In the genomic region with DNA sequence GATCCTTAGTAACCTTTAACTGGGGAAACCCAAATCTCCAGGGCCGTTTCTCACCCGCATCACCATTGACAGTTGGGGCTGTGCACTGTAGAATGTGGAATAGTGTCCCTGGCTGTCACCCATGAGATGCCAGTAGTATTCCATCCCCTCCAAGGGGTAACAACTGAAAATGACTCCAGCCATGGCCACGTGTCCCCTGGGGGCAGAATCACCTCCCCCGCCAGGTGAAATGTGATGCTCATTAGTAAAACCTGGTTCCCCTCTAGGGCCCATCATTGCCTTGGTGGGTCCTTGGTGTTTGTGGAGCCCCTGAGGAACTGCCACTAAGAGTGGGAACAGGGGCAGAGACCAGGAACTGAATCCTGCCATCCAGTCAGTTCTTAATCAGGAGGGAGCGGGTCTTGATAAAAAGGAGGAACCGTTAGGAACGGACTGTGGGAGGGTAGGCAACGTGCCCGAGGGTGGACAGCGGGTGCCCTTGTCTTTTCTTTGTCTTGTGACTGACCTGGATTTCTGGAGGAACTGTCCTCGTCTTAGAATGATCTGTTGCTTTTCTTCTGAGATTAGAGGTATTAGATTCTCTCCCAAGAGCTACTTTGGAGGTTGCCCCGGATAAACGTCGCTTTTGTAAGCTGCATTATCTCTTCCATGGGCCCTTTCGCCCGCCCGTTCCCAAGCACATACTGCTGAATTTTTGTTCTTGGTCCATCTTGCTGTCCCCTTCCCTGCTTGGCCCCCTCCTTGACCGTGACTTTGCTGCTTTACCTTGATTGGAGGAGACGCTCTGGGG, we compare ENCODE assay signal across 8 cellular contexts. TPM values are rescaled to one million over a fixed set of nuclear protein-coding genes. Genes with fewer than 3 reads are reported as not detected.
DNase-seq lines count a peak whose midpoint lies in the region; ATAC-seq, FAIRE-seq and TF ChIP-seq lines count a peak whose summit lies in the region.

No MANE protein-coding gene starts in this region.

- H3K4ac ChIP-seq in H1 (replicated peaks; ENCODE audit: insufficient read length, low read depth, low read length): peak overlapping the region; percentile 36

- H4K91ac ChIP-seq in H1 (replicated peaks; ENCODE audit: insufficient read length, low read length): peak overlapping the region; percentile 31

- no peak overlapping the region for H2BK120ac ChIP-seq in H1 (replicated peaks; ENCODE audit: low read depth, low read length)

- WGBS in H1 (ENCODE audit: extremely low coverage in 1 of 2, insufficient coverage in 1 of 2, insufficient read length in 1 of 2, insufficient replicate concordance in 2 of 2, low coverage in 1 of 2, low lambda C conversion rate in 2 of 2, missing lambda C conversion rate in 1 of 2), 2 experiments: 80% methylated on average over 16 of the region's 19 CpGs; no CpG with 5 or more reads in 1 of the 2 experiments

- no peak overlapping the region for H3K23ac ChIP-seq in H1 (ENCODE audit: insufficient read length)

- H3K36me3 ChIP-seq in PC-9 (ENCODE audit: low read depth) (no peaks in the 10 kb centered on the region), H1 (ENCODE audit: control insufficient read depth in 2 of 4, insufficient read depth in 4 of 4, low read length in 3 of 4) (no peaks in the 10 kb centered on the region; a peak in 1 of 8 replicates)

- H3K9me3 ChIP-seq in CD4-positive, alpha-beta T cell (ENCODE audit: control insufficient read depth, low read length): no peaks in the 10 kb centered on the region
- H3K9me3 ChIP-seq in PC-9 (ENCODE audit: insufficient read depth, low read depth) (no peaks in the 10 kb centered on the region), H1 (ENCODE audit: insufficient read depth in 2 of 2, low read depth in 1 of 2, low read length in 1 of 2) (no peaks in the 10 kb centered on the region)

- H3K9me3 Mint-ChIP-seq in CD4-positive, alpha-beta T cell: no peaks in the 10 kb centered on the region
- no peaks in the 10 kb centered on the region for H3K9me3 Mint-ChIP-seq in osteocyte (ENCODE audit: unreplicated experiment)

- H3F3A ChIP-seq in PC-9 (ENCODE audit: insufficient read depth, low read depth): peaks cover 34% of the 10 kb centered on the region

- TF ChIP-seq POLR2A in H1 (IDR thresholded peaks at IDR 0.05; ENCODE audit: control extremely low read depth in 1 of 2, low read depth in 2 of 2, low read length in 2 of 2): no peak

- no peak for TF ChIP-seq CTCF in CD4-positive, alpha-beta T cell (IDR thresholded peaks at IDR 0.05)
- TF ChIP-seq CTCF in PC-9 (conservative IDR thresholded peaks at IDR 0.05) (no peak), H1 (IDR thresholded peaks at IDR 0.05; ENCODE audit: control extremely low read depth in 1 of 3, insufficient read depth in 1 of 3, low read depth in 1 of 3, low read length in 3 of 3) (no peak), osteocyte (IDR thresholded peaks at IDR 0.05) (no peak)

- H3K4me1 Mint-ChIP-seq in CD4-positive, alpha-beta T cell (ENCODE audit: low read depth): peaks cover 61% of the 10 kb centered on the region
- H3K4me1 Mint-ChIP-seq in osteocyte (ENCODE audit: unreplicated experiment): peaks cover 69% of the 10 kb centered on the region

- no peaks in the 10 kb centered on the region for H3K27me3 Mint-ChIP-seq in CD4-positive, alpha-beta T cell
- H3K27me3 Mint-ChIP-seq in osteocyte (ENCODE audit: unreplicated experiment): no peaks in the 10 kb centered on the region

- H3K27ac ChIP-seq in CD4-positive, alpha-beta T cell (ENCODE audit: low read depth, low read length): no peak overlapping the region
- H3K27ac ChIP-seq in PC-9 (peak overlapping the region; percentile 82), H1 (ENCODE audit: low read depth, low read length) (no peak overlapping the region)

- no peak for TF ChIP-seq RAD21 in H1 (IDR thresholded peaks at IDR 0.05 in 1 of 2, conservative IDR thresholded peaks at IDR 0.05 in 1 of 2; ENCODE audit: low read depth in 2 of 2, low read length in 2 of 2)

- no peak overlapping the region for H2BK20ac ChIP-seq in H1 (ENCODE audit: low read length)

- no TSS peak for BruUV-seq in PC-9 (replicated peaks; lab: Mats Ljungman, UMichigan)

- ATAC-seq in CD4-positive, alpha-beta T cell (ENCODE audit: poor library complexity): no peak
- ATAC-seq in HG03354 (IDR thresholded peaks at IDR 0.05; ENCODE audit: poor library complexity, severe bottlenecking, unreplicated experiment): no peak

- peaks cover 49% of the 10 kb centered on the region for H3K36me3 Mint-ChIP-seq in CD4-positive, alpha-beta T cell (ENCODE audit: low read depth)
- no peaks in the 10 kb centered on the region for H3K36me3 Mint-ChIP-seq in osteocyte (ENCODE audit: unreplicated experiment)

- no peaks in the 10 kb centered on the region for H3K27me3 ChIP-seq in CD4-positive, alpha-beta T cell (ENCODE audit: control insufficient read depth, insufficient read depth, low read length)
- H3K27me3 ChIP-seq in PC-9 (ENCODE audit: insufficient read depth, low read depth) (no peaks in the 10 kb centered on the region), H1 (replicated peaks in 1 of 4; ENCODE audit: control insufficient read depth in 3 of 4, extremely low read depth in 1 of 4, insufficient read depth in 3 of 4, low read length in 3 of 4) (no peaks in the 10 kb centered on the region)

- no peak for FAIRE-seq in H1 (lab: Jason Lieb, UNC)

- no peaks in the 10 kb centered on the region for H3K9me2 ChIP-seq in PC-9 (ENCODE audit: insufficient read depth)

- H2BK15ac ChIP-seq in H1 (ENCODE audit: low read length): no peak overlapping the region

- H2BK12ac ChIP-seq in H1 (ENCODE audit: low read depth, low read length): peak overlapping the region; percentile 17; the same call in 1 of the 2 replicates

- peak overlapping the region; percentile 53; the same call in 1 of the 2 replicates for H3K4me3 ChIP-seq in PC-9
- H3K4me3 ChIP-seq in H1 (ENCODE audit: extremely low read depth in 1 of 4, insufficient read depth in 2 of 4, low read depth in 3 of 4, low read length in 4 of 4): no peak overlapping the region

- H4K20me1 ChIP-seq in PC-9 (ENCODE audit: insufficient read depth): peaks cover 39% of the 10 kb centered on the region
- H4K20me1 ChIP-seq in H1 (replicated peaks in 1 of 2; ENCODE audit: control insufficient read depth in 1 of 2, insufficient read depth in 2 of 2, low read length in 2 of 2): peaks cover 19 to 36% of the 10 kb centered on the region in 2 experiments

- peak overlapping the region; percentile 12; the same call in 1 of the 2 replicates for H2BK5ac ChIP-seq in H1 (ENCODE audit: low read depth, low read length)

- no peak overlapping the region; a peak in 1 of 7 replicates for H3K9ac ChIP-seq in H1 (replicated peaks in 1 of 4; ENCODE audit: extremely low read depth in 1 of 4, low read depth in 3 of 4, low read length in 3 of 4)

- DNase-seq in CD4-positive, alpha-beta T cell: no peak
- DNase-seq in PC-9 (no peak), H1 (ENCODE audit: low read depth in 1 of 2, low spot score in 2 of 2) (no peak), osteocyte (ENCODE audit: extremely low spot score, unreplicated experiment) (no peak), mesenteric fat pad (ENCODE audit: low spot score) (no peak), NCI-H2196 treated with DMSO at 0.1 percent for 48 hours (lab: John Stamatoyannopoulos, UW; ENCODE audit: unreplicated experiment) (no peak)
- DNase-seq in stimulated activated CD4-positive, alpha-beta T cell treated with anti-CD3 and anti-CD28 coated beads, Interleukin-1b, Interleukin-23, amount 100 ng/mL, for 48 hours: no peak

- POLR2A ChIA-PET in CD4-positive, alpha-beta T cell (lab: Charles Lee): no interaction called here
- POLR2A ChIA-PET in PC-9 (lab: Charles Lee; ENCODE audit: unreplicated experiment): interaction anchor here (0.5 kb wide), 1 partner anchor 509 kb away, joined by 3 read pairs; no protein-coding TSS in a partner anchor
- POLR2A ChIA-PET in H1 (lab: Charles Lee; ENCODE audit: partially characterized antibody): interaction anchor here (0.7 to 1.4 kb wide), 4 partner anchors 9 to 58 kb away, joined by 3 to 5 read pairs (median 4); no protein-coding TSS in a partner anchor

- TF ChIP-seq EP300 in H1 (IDR thresholded peaks at IDR 0.05; ENCODE audit: borderline replicate concordance in 1 of 2, low read depth in 2 of 2, low read length in 2 of 2): no peak

- H4K5ac ChIP-seq in H1 (ENCODE audit: insufficient read length, low read depth, low read length): no peak overlapping the region

- no peak overlapping the region for H3K56ac ChIP-seq in H1 (replicated peaks; ENCODE audit: insufficient read length, low read depth, low read length)

- H3K4me3 Mint-ChIP-seq in CD4-positive, alpha-beta T cell: peak overlapping the region; percentile 77
- H3K4me3 Mint-ChIP-seq in osteocyte (ENCODE audit: unreplicated experiment): peak overlapping the region; percentile 70

- H3K4me1 ChIP-seq in PC-9 (replicated peaks; ENCODE audit: insufficient read depth): peaks cover 40% of the 10 kb centered on the region
- peaks cover 4 to 10% (median 7%) of the 10 kb centered on the region in 4 experiments for H3K4me1 ChIP-seq in H1 (replicated peaks in 1 of 4; ENCODE audit: control insufficient read depth in 3 of 4, insufficient read depth in 4 of 4, low read length in 3 of 4)

- H3K79me1 ChIP-seq in H1 (ENCODE audit: low read depth, low read length): peaks cover 29% of the 10 kb centered on the region

- peak overlapping the region; percentile 5; the same call in 1 of the 2 replicates for H2AK5ac ChIP-seq in H1 (ENCODE audit: low read depth, low read length)

- H4K8ac ChIP-seq in H1 (ENCODE audit: extremely low read depth, insufficient read depth, low read length): no peak overlapping the region

- intact Hi-C loops in CD4-positive, alpha-beta T cell (cut with DNase I, micrococcal nuclease): loop anchor here in 1 of 2 experiments (5.0 kb wide), 1 partner anchor 148 kb away; a partner anchor contains a TSS
- intact Hi-C loops in PC-9 (cut with micrococcal nuclease; ENCODE audit: unreplicated experiment): loop anchor here (5.0 kb wide), 2 partner anchors 148 to 388 kb away; a partner anchor contains a TSS

- H3K4me2 ChIP-seq in PC-9 (peak overlapping the region; percentile 84), H1 (ENCODE audit: insufficient read depth in 1 of 2, low read depth in 2 of 2, low read length in 2 of 2) (peak overlapping the region in 1 of 2 experiments; percentile 12; a peak in 1 of 4 replicates)

- CTCF ChIA-PET in CD4-positive, alpha-beta T cell (lab: Charles Lee): interaction anchor here (1.6 kb wide), 1 partner anchor 11 kb away, joined by 5 read pairs; no protein-coding TSS in a partner anchor
- CTCF ChIA-PET in PC-9 (lab: Charles Lee): interaction anchor here (0.6 kb wide), 1 partner anchor 142 kb away, joined by 20 read pairs; no protein-coding TSS in a partner anchor
- CTCF ChIA-PET in H1 (lab: Charles Lee; ENCODE audit: partially characterized antibody): interaction anchor here (0.6 to 0.9 kb wide), 3 partner anchors 82 to 1663 kb away, joined by 3 to 4 read pairs (median 3); no protein-coding TSS in a partner anchor

- peaks cover 17% of the 10 kb centered on the region for H3K23me2 ChIP-seq in H1 (ENCODE audit: low read depth, low read length)

- H3K79me2 ChIP-seq in PC-9 (ENCODE audit: low read depth) (peaks cover 92% of the 10 kb centered on the region), H1 (ENCODE audit: control insufficient read depth in 1 of 2, insufficient read depth in 2 of 2, low read length in 2 of 2) (peaks cover 4 to 78% of the 10 kb centered on the region in 2 experiments; a peak in 3 of 4 replicates)

- H2AFZ ChIP-seq in PC-9: peak overlapping the region; percentile 61; the same call in 1 of the 2 replicates
- H2AFZ ChIP-seq in H1 (ENCODE audit: low read length): no peak overlapping the region

- H3K14ac ChIP-seq in H1 (ENCODE audit: insufficient read length): no peak overlapping the region

- H3K27ac Mint-ChIP-seq in CD4-positive, alpha-beta T cell: peak overlapping the region; percentile 75
- H3K27ac Mint-ChIP-seq in osteocyte (ENCODE audit: unreplicated experiment): peak overlapping the region; percentile 95

- peak overlapping the region; percentile 48; the same call in 1 of the 2 replicates for H3K18ac ChIP-seq in H1 (ENCODE audit: extremely low read depth, low read length)

RNA-seq across cellular contexts. Expression of a gene that starts 3.5 kb away (rescaled TPM):
- 100 to 1,000 TPM; 176 to 184 TPM for total RNA-seq in CD4-positive, alpha-beta T cell
- total RNA-seq in PC-9 (2021): 81.2 and 103 TPM in 2 replicates
- 76.8 and 77.1 TPM in 2 replicates for total RNA-seq in H1 (2021; fragmentation: NEBNext Ultra II Directional; extraction: Animal tissue kit (Norgen Biotek cat#: 25700))
- polyA plus RNA-seq in H1 (2011; rRNA removed): 27.6 and 40.0 TPM in 2 replicates
- 26.7 TPM for polyA plus RNA-seq in H1 (2011; cell fraction: cytosol; rRNA removed)
- 102 TPM for polyA plus RNA-seq in H1 (2011; cell fraction: nucleus; rRNA removed)
- 43.2 to 61.2 TPM (median 54.2 TPM) in 4 replicates for polyA plus RNA-seq in H1 (2012, experiment 1 of 2)
- 37.9 TPM for polyA plus RNA-seq in H1 (2012, experiment 2 of 2)
- 33.9 TPM for polyA plus RNA-seq in H1 (2013, experiment 1 of 2)
- 30.2 TPM for polyA plus RNA-seq in H1 (2013, experiment 2 of 2)
- polyA minus RNA-seq in H1 (2011; rRNA and poly(A)+ RNA removed): 51.3 and 52.3 TPM in 2 replicates
- polyA minus RNA-seq in H1 (2011; cell fraction: cytosol; rRNA and poly(A)+ RNA removed): 53.7 TPM
- 45.4 TPM for polyA minus RNA-seq in H1 (2011; cell fraction: nucleus; rRNA and poly(A)+ RNA removed)
- 93.3 and 94.3 TPM in 2 replicates for total RNA-seq in osteocyte
- total RNA-seq in mesenteric fat pad: 103 TPM

RNA-seq across cellular contexts. Expression of a gene that starts 3.9 kb away (rescaled TPM):
- total RNA-seq in CD4-positive, alpha-beta T cell: 10 to 100 TPM; 20.6 to 20.7 TPM
- total RNA-seq in PC-9 (2021): 26.5 and 30.8 TPM in 2 replicates
- 23.2 and 23.5 TPM in 2 replicates for total RNA-seq in H1 (2021; fragmentation: NEBNext Ultra II Directional; extraction: Animal tissue kit (Norgen Biotek cat#: 25700))
- polyA plus RNA-seq in H1 (2011; rRNA removed): 18.4 and 18.9 TPM in 2 replicates
- 20.5 TPM for polyA plus RNA-seq in H1 (2011; cell fraction: cytosol; rRNA removed)
- 27.7 TPM for polyA plus RNA-seq in H1 (2011; cell fraction: nucleus; rRNA removed)
- 19.8 to 25.4 TPM (median 24.1 TPM) in 4 replicates for polyA plus RNA-seq in H1 (2012, experiment 1 of 2)
- 10.9 TPM for polyA plus RNA-seq in H1 (2012, experiment 2 of 2)
- 23.0 TPM for polyA plus RNA-seq in H1 (2013, experiment 1 of 2)
- 24.3 TPM for polyA plus RNA-seq in H1 (2013, experiment 2 of 2)
- polyA minus RNA-seq in H1 (2011; rRNA and poly(A)+ RNA removed): 9.2 and 17.3 TPM in 2 replicates
- polyA minus RNA-seq in H1 (2011; cell fraction: cytosol; rRNA and poly(A)+ RNA removed): 8.3 TPM
- polyA minus RNA-seq in H1 (2011; cell fraction: nucleus; rRNA and poly(A)+ RNA removed): 11.8 TPM
- 9.2 and 11.6 TPM in 2 replicates for total RNA-seq in osteocyte
- 7.2 TPM for total RNA-seq in mesenteric fat pad

RNA-seq across cellular contexts. Expression of a gene that starts 52.5 kb away (rescaled TPM):
- under 1 TPM; 0.05 to 0.34 TPM for total RNA-seq in CD4-positive, alpha-beta T cell
- total RNA-seq in PC-9 (2021) (23.7 and 25.8 TPM in 2 replicates), osteocyte (294 and 296 TPM in 2 replicates), mesenteric fat pad (8.4 TPM)
- 9.2 and 11.1 TPM in 2 replicates for total RNA-seq in H1 (2021; fragmentation: NEBNext Ultra II Directional; extraction: Animal tissue kit (Norgen Biotek cat#: 25700))
- 6.1 and 11.2 TPM in 2 replicates for polyA plus RNA-seq in H1 (2011; rRNA removed)
- 8.1 TPM for polyA plus RNA-seq in H1 (2011; cell fraction: cytosol; rRNA removed)
- polyA plus RNA-seq in H1 (2011; cell fraction: nucleus; rRNA removed): 28.3 TPM
- 5.0 to 9.0 TPM (median 7.1 TPM) in 4 replicates for polyA plus RNA-seq in H1 (2012, experiment 1 of 2)
- polyA plus RNA-seq in H1 (2012, experiment 2 of 2): 4.6 TPM
- polyA plus RNA-seq in H1 (2013, experiment 1 of 2): 6.6 TPM
- polyA plus RNA-seq in H1 (2013, experiment 2 of 2): 6.1 TPM
- polyA minus RNA-seq in H1 (2011; rRNA and poly(A)+ RNA removed): 9.4 and 10.3 TPM in 2 replicates
- 6.2 TPM for polyA minus RNA-seq in H1 (2011; cell fraction: cytosol; rRNA and poly(A)+ RNA removed)
- 13.3 TPM for polyA minus RNA-seq in H1 (2011; cell fraction: nucleus; rRNA and poly(A)+ RNA removed)

Comparison
In these comparisons a context has a peak if more than half of its experiments do, and no peak if none do; other contexts are left out.
1. RNA of a gene that starts 52.5 kb away (total RNA-seq): 294 to 296 TPM in osteocyte; 23.7 to 25.8 TPM in PC-9, 9.2 to 11.1 TPM in H1, 8.4 TPM in mesenteric fat pad (single experiment) and 0.05 to 0.34 TPM in CD4-positive, alpha-beta T cell; every median in the first group is over 10 times any median in the second.